Comparison of ENCODE assay signal across 23 cellular contexts in the genomic region with DNA sequence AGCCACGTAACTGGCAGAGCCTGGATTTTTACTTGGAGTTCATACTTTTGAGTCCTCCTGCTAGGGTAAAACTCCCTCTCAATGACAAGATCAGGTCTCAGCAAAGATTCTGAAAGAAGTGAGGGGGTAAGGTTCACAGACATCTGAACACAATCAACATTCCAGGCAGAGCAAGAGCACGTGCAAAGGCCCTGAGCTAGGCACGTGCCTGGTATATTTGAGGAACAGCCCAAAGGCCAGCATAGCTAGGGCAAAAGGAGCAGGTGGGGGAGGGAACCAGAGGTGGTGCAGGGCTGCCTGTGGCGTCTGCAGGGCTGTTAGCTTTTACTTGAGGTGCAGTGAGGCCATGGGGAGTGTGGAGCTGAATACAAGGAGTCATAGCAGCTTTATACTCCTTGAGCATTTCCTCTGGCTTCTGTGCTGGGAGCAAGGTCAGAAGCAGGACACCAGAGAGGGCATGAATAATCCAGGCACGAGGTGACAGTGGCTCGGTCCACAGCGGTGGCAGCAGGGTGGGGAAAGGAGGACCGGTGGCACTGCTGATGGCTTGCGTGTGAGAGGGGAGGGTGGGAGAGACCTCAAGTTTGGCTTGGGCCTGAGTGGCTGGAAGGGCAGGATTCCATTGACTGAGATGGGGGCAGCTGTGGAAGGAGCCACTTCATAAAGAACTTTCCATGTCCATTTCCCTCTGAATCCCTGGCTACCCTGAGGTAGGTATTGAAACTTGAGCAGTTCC.
"Had no signal": no experiment of that assay in that cellular context is flagged by ENCODE, and none has a peak within 500 bp of the region (broad histone marks: within the 10 kb centered on the region; RNA-seq: fewer than 3 reads in every experiment).

No MANE protein-coding gene starts in this region.

- H3K4me1 Mint-ChIP-seq: mesothelial cell of epicardium; naive thymus-derived CD4-positive, alpha-beta T cell; stimulated activated naive B cell treated with anti-CD40 and anti-IgM and Interleukin-4, amounts not matched to agents 10 μg/mL and 1 μg/mL and 100 μg/mL, for 72 hours had no signal

- H3K27ac ChIP-seq: hepatocyte, left ventricle myocardium inferior, ovary, right atrium auricular region, skin epidermis, stomach, testis, thyroid gland, upper lobe of right lung had no signal

- H3K4me3 Mint-ChIP-seq: mesothelial cell of epicardium; naive thymus-derived CD4-positive, alpha-beta T cell; natural killer cell treated with Interleukin-12 subunit alpha and Interleukin-12 subunit beta and Interleukin-15 and Interleukin-18, amount 100 ng/mL, for 72 hours; stimulated activated naive B cell treated with anti-CD40 and anti-IgM and Interleukin-4, amounts not matched to agents 10 μg/mL and 1 μg/mL and 100 μg/mL, for 72 hours had no signal

- H3K36me3 Mint-ChIP-seq: mesothelial cell of epicardium; naive thymus-derived CD4-positive, alpha-beta T cell; natural killer cell treated with Interleukin-12 subunit alpha and Interleukin-12 subunit beta and Interleukin-15 and Interleukin-18, amount 100 ng/mL, for 72 hours had no signal

- H3K4me3 ChIP-seq: hepatocyte, left ventricle myocardium inferior, lung, ovary, right atrium auricular region, skin epidermis, stomach, testis, thyroid gland, upper lobe of right lung had no signal

- H3K27me3 ChIP-seq: hepatocyte, ovary, right atrium auricular region, testis, thyroid gland, upper lobe of right lung had no signal

- ATAC-seq: naive thymus-derived CD4-positive, alpha-beta T cell; natural killer cell treated with Interleukin-12 subunit alpha and Interleukin-12 subunit beta and Interleukin-15 and Interleukin-18, amount 100 ng/mL, for 72 hours; sciatic nerve; stimulated activated naive B cell treated with anti-CD40 and anti-IgM and Interleukin-4, amounts not matched to agents 10 μg/mL and 1 μg/mL and 100 μg/mL, for 72 hours; stimulated activated naive CD8-positive, alpha-beta T cell treated with anti-CD3 and anti-CD28 coated beads, Interleukin-15, Interleukin-2, amounts not matched to agents 100 U/mL and 50 U/mL, for 24 hours; upper lobe of right lung had no signal

- H3K9me3 ChIP-seq: left ventricle myocardium inferior, ovary, right atrium auricular region, stomach, testis, thyroid gland, upper lobe of right lung had no signal

- H3K27ac Mint-ChIP-seq: mesothelial cell of epicardium; naive thymus-derived CD4-positive, alpha-beta T cell; natural killer cell treated with Interleukin-12 subunit alpha and Interleukin-12 subunit beta and Interleukin-15 and Interleukin-18, amount 100 ng/mL, for 72 hours; progenitor cell of endocrine pancreas; stimulated activated naive B cell treated with anti-CD40 and anti-IgM and Interleukin-4, amounts not matched to agents 10 μg/mL and 1 μg/mL and 100 μg/mL, for 72 hours had no signal

- DNase-seq: islet precursor cell; left ventricle myocardium inferior; mesendoderm; naive thymus-derived CD4-positive, alpha-beta T cell; ovary; stimulated activated CD4-positive, alpha-beta T cell treated with anti-CD3 and anti-CD28 coated beads, Interleukin-12 subunit alpha, Interleukin-12 subunit beta, amount 100 ng/mL, for 4 hours; stimulated activated CD4-positive, alpha-beta T cell treated with anti-CD3 and anti-CD28 coated beads, Interleukin-15, amount 100 ng/mL, for 24 hours; stimulated activated CD4-positive, alpha-beta T cell treated with anti-CD3 and anti-CD28 coated beads, Interleukin-2, amount 100 ng/mL, for 24 hours; stimulated activated CD4-positive, alpha-beta T cell treated with anti-CD3 and anti-CD28 coated beads, Interleukin-4, amount 100 ng/mL, for 1 hour; stimulated activated naive B cell treated with anti-CD40 and anti-IgM and Interleukin-4, amounts not matched to agents 10 μg/mL and 1 μg/mL and 100 μg/mL, for 72 hours; stimulated activated naive CD8-positive, alpha-beta T cell treated with anti-CD3 and anti-CD28 coated beads, Interleukin-15, Interleukin-2, amounts not matched to agents 100 U/mL and 50 U/mL, for 24 hours; stomach; testis; thyroid gland; upper lobe of right lung had no signal

- H3K4me1 ChIP-seq: left ventricle myocardium inferior, right atrium auricular region, stomach, testis, thyroid gland, upper lobe of right lung had no signal

- H3K36me3 ChIP-seq: left ventricle myocardium inferior, ovary, right atrium auricular region, stomach, thyroid gland, upper lobe of right lung had no signal
